1 cellular context compared by ENCODE assay signal in the genomic region with DNA sequence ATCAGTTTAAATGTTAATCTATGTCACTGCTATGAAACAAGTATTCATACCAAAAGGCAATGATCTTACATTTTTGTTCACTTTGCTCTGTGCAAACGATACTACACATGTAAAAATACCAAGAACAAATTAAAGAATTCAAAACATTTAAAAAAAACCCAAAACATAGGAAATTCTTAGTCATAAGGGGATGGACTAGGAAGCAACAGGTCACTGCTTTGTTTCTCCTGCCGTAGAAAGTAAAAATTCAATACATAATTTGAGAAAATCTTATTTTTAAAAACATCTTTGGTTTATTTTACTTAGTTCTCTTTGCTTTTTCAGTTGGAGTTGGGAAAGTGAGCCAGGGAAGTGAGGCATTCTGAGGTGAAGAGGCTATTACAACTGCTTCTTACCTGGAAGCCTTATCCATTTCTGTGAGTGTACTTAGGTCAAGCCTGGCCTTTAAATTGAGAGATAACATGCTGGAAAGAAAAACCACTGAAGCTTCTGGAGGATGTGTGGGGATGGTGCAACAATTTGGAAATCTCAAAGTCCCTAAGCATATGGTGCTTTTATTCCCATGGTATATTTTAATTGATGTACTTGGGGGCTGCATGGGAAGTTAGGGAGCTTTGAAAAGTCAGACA.
TF ChIP-seq lines count a peak whose summit lies in the region.

No MANE protein-coding gene starts in this region.

TF ChIP-seq in IMR-90, 13 proteins besides CTCF, POLR2A, EP300 and RAD21:
- TF ChIP-seq SMC3 (IDR thresholded peaks at IDR 0.05; ENCODE audit: low read depth, low read length) (no peak), CHD1 (IDR thresholded peaks at IDR 0.05; ENCODE audit: low read depth, low read length) (no peak), MAFK (IDR thresholded peaks at IDR 0.05; ENCODE audit: low read depth, low read length) (no peak), NFE2L2 (IDR thresholded peaks at IDR 0.05; ENCODE audit: low read depth, low read length) (no peak), FOS (IDR thresholded peaks at IDR 0.05; ENCODE audit: low read depth, low read length) (no peak), MAZ (IDR thresholded peaks at IDR 0.05; ENCODE audit: borderline replicate concordance, low read depth, low read length) (no peak), RCOR1 (IDR thresholded peaks at IDR 0.05; ENCODE audit: insufficient replicate concordance, low read length) (no peak)
